20 cellular contexts compared by ENCODE assay signal in the genomic region with DNA sequence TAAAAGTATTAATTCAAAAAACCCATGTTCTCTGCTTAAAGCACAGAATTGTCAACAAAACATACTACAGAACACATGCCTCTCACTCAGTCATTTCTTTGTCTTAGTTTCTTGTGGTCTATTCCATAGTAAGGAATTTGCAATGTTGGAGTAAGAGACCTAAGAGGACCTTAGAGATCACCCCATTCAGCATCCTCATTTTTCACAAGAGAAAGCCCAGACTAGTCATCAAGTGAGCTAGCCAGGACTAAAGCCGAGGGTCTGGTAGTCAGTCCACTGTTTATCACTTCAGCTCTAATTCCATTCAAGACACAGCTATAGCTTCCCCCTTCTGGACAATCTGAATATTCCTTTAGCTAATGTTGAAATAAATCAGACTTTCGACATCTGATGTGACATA.
A peak's percentile ranks its signal among the peaks of the same experiment; 100 is the strongest.
DNase-seq lines count a peak whose midpoint lies in the region; ATAC-seq and TF ChIP-seq lines count a peak whose summit lies in the region.
"Had no signal": no experiment of that assay in that cellular context is flagged by ENCODE, and none has a peak within 500 bp of the region (broad histone marks: within the 10 kb centered on the region; RNA-seq: fewer than 3 reads in every experiment).

No MANE protein-coding gene starts in this region.

- no peak overlapping the region for H2BK15ac ChIP-seq in mesenchymal stem cell (ENCODE audit: low read depth, poor library complexity, severe bottlenecking)

- no peak overlapping the region for H2AK5ac ChIP-seq in mesenchymal stem cell (ENCODE audit: low read length, severe bottlenecking)

- H2AFZ ChIP-seq in mesenchymal stem cell (ENCODE audit: low read depth, low read length): no peak overlapping the region

- H3K9ac ChIP-seq in mesenchymal stem cell (ENCODE audit: low read length): no peak overlapping the region
- H3K9ac ChIP-seq: BLaER1 treated with 17β-estradiol and CSF1 and Interleukin-3, amounts not matched to agents 10 nM and 100 nM had no signal

- H3K27me3 Mint-ChIP-seq in natural killer cell treated with Interleukin-12 subunit alpha and Interleukin-12 subunit beta and Interleukin-15 and Interleukin-18, amount 100 ng/mL, for 72 hours: no peaks in the 10 kb centered on the region
- no peaks in the 10 kb centered on the region for H3K27me3 Mint-ChIP-seq in naive thymus-derived CD8-positive, alpha-beta T cell

- peak; percentile 7 for TF ChIP-seq CTCF in GM13977 (IDR thresholded peaks at IDR 0.05; ENCODE audit: extremely low read depth, insufficient read depth, missing control alignments)

- ATAC-seq in GM21737 (IDR thresholded peaks at IDR 0.05; ENCODE audit: unreplicated experiment) (no peak), HG02798 (IDR thresholded peaks at IDR 0.05; ENCODE audit: poor library complexity, unreplicated experiment) (no peak)
- no peak for ATAC-seq in natural killer cell treated with Interleukin-12 subunit alpha and Interleukin-12 subunit beta and Interleukin-15 and Interleukin-18, amount 100 ng/mL, for 72 hours
- ATAC-seq in naive thymus-derived CD8-positive, alpha-beta T cell: no peak
- ATAC-seq: CD8-positive, alpha-beta T cell had no signal

- H4K8ac ChIP-seq in mesenchymal stem cell (ENCODE audit: low read length): no peak overlapping the region

- no peak overlapping the region for H2BK12ac ChIP-seq in mesenchymal stem cell (ENCODE audit: low read length in 2 of 2)

- no peak overlapping the region for H3K14ac ChIP-seq in mesenchymal stem cell (ENCODE audit: low read length in 2 of 2)

- no peaks in the 10 kb centered on the region for H3K4me1 ChIP-seq in mesenchymal stem cell (ENCODE audit: control insufficient read depth, insufficient read depth, low read depth, low read length)
- H3K4me1 ChIP-seq: Peyer's patch, SJSA1 had no signal

- no peak overlapping the region for H2BK120ac ChIP-seq in mesenchymal stem cell (ENCODE audit: low read depth, low read length)

- no peak overlapping the region for H3K4me3 ChIP-seq in mesenchymal stem cell (ENCODE audit: insufficient read depth in 1 of 2, low read depth in 1 of 2, low read length in 2 of 2)
- H3K4me3 ChIP-seq: BLaER1 treated with 17β-estradiol and CSF1 and Interleukin-3, amounts not matched to agents 10 nM and 100 nM; HAP-1; Peyer's patch; SJSA1 had no signal

- H3K4ac ChIP-seq in mesenchymal stem cell (ENCODE audit: low read depth in 1 of 2, low read length in 2 of 2): no peak overlapping the region

- in situ Hi-C loops in ACHN (cut with HindIII; ENCODE audit: low pct_ligation_motif_present, low pct_unique_long_range_greater_than_20kb, low sequenced_read_pairs) (no loop called here), GM13977 (cut with MboI; ENCODE audit: low pct_unique_long_range_greater_than_20kb, low sequenced_read_pairs, unreplicated experiment) (no loop called here), SK-MEL-5 (cut with HindIII; ENCODE audit: low pct_unique_long_range_greater_than_20kb, low sequenced_read_pairs) (no loop called here)

- H3K4me2 ChIP-seq in mesenchymal stem cell (ENCODE audit: low read length, poor library complexity, severe bottlenecking): no peak overlapping the region
- H3K4me2 ChIP-seq: BLaER1 treated with 17β-estradiol and CSF1 and Interleukin-3, amounts not matched to agents 10 nM and 100 nM had no signal

- H3K4me1 Mint-ChIP-seq in natural killer cell treated with Interleukin-12 subunit alpha and Interleukin-12 subunit beta and Interleukin-15 and Interleukin-18, amount 100 ng/mL, for 72 hours (ENCODE audit: low read depth in 2 of 2): no peaks in the 10 kb centered on the region
- H3K4me1 Mint-ChIP-seq in naive thymus-derived CD8-positive, alpha-beta T cell: peaks cover 0 to 3% (median under 1%) of the 10 kb centered on the region in 4 donors

- no peaks in the 10 kb centered on the region for H3K9me3 ChIP-seq in mesenchymal stem cell (ENCODE audit: control insufficient read depth, low read length)
- H3K9me3 ChIP-seq: HAP-1, Peyer's patch, SJSA1 had no signal

- H2BK5ac ChIP-seq in mesenchymal stem cell (ENCODE audit: low read depth, low read length, poor library complexity, severe bottlenecking): no peak overlapping the region

- no peaks in the 10 kb centered on the region for H3K27me3 ChIP-seq in mesenchymal stem cell (ENCODE audit: control insufficient read depth in 1 of 2, insufficient read depth in 1 of 2, low read length in 2 of 2)
- H3K27me3 ChIP-seq: BLaER1 treated with 17β-estradiol and CSF1 and Interleukin-3, amounts not matched to agents 10 nM and 100 nM; Peyer's patch; SJSA1 had no signal

- H4K91ac ChIP-seq in mesenchymal stem cell (ENCODE audit: low read length): no peak overlapping the region

- H3K36me3 ChIP-seq in mesenchymal stem cell (ENCODE audit: control insufficient read depth in 1 of 2, insufficient read depth in 2 of 2, low read depth in 1 of 2, low read length in 2 of 2): no peaks in the 10 kb centered on the region
- H3K36me3 ChIP-seq: BLaER1 treated with 17β-estradiol and CSF1 and Interleukin-3, amounts not matched to agents 10 nM and 100 nM; HAP-1; Peyer's patch; SJSA1 had no signal

- no peak overlapping the region for H3K18ac ChIP-seq in mesenchymal stem cell (ENCODE audit: low read depth in 1 of 2, low read length in 2 of 2)

- no peaks in the 10 kb centered on the region for H3K79me1 ChIP-seq in mesenchymal stem cell (replicated peaks; ENCODE audit: low read length, poor library complexity, severe bottlenecking)

- POLR2A ChIA-PET in naive thymus-derived CD8-positive, alpha-beta T cell (lab: Charles Lee): no interaction called here

- no peaks in the 10 kb centered on the region for H3K36me3 Mint-ChIP-seq in natural killer cell treated with Interleukin-12 subunit alpha and Interleukin-12 subunit beta and Interleukin-15 and Interleukin-18, amount 100 ng/mL, for 72 hours
- no peaks in the 10 kb centered on the region for H3K36me3 Mint-ChIP-seq in naive thymus-derived CD8-positive, alpha-beta T cell
- H3K36me3 Mint-ChIP-seq: CD8-positive, alpha-beta T cell had no signal

- WGBS in mesenchymal stem cell: 78% methylated on average over 1 of the region's 2 CpGs

- peak; percentile 7 for DNase-seq in ACHN
- no peak for DNase-seq in GM13977 (ENCODE audit: low spot score)
- DNase-seq in SK-MEL-5 (ENCODE audit: low read depth, low spot score): peak; percentile 7
- DNase-seq in mesenchymal stem cell: peak; percentile 2
- DNase-seq in natural killer cell treated with Interleukin-12 subunit alpha and Interleukin-12 subunit beta and Interleukin-15 and Interleukin-18, amount 100 ng/mL, for 72 hours (ENCODE audit: low spot score): no peak
- no peak for DNase-seq in naive thymus-derived CD8-positive, alpha-beta T cell
- DNase-seq: CD8-positive, alpha-beta T cell; DMS79; KG1; NCI-H1048; NCI-H1436; NCI-H1930; NCI-H345; NCI-H524 treated with DMSO at 0.1 percent for 48 hours; Peyer's patch had no signal

- H3K27ac Mint-ChIP-seq in natural killer cell treated with Interleukin-12 subunit alpha and Interleukin-12 subunit beta and Interleukin-15 and Interleukin-18, amount 100 ng/mL, for 72 hours: no peak overlapping the region
- no peak overlapping the region for H3K27ac Mint-ChIP-seq in naive thymus-derived CD8-positive, alpha-beta T cell
- H3K27ac Mint-ChIP-seq: CD8-positive, alpha-beta T cell had no signal

- no peaks in the 10 kb centered on the region for H3K9me3 Mint-ChIP-seq in natural killer cell treated with Interleukin-12 subunit alpha and Interleukin-12 subunit beta and Interleukin-15 and Interleukin-18, amount 100 ng/mL, for 72 hours
- peaks cover 0 to 2% (median 0%) of the 10 kb centered on the region in 9 donors for H3K9me3 Mint-ChIP-seq in naive thymus-derived CD8-positive, alpha-beta T cell
- H3K9me3 Mint-ChIP-seq: CD8-positive, alpha-beta T cell had no signal

- H3K27ac ChIP-seq in mesenchymal stem cell (ENCODE audit: low read length, poor library complexity, severe bottlenecking): no peak overlapping the region
- H3K27ac ChIP-seq: BLaER1 treated with 17β-estradiol and CSF1 and Interleukin-3, amounts not matched to agents 10 nM and 100 nM; Peyer's patch; SJSA1 had no signal

- H3K4me3 Mint-ChIP-seq in natural killer cell treated with Interleukin-12 subunit alpha and Interleukin-12 subunit beta and Interleukin-15 and Interleukin-18, amount 100 ng/mL, for 72 hours: no peak overlapping the region
- no peak overlapping the region for H3K4me3 Mint-ChIP-seq in naive thymus-derived CD8-positive, alpha-beta T cell
- H3K4me3 Mint-ChIP-seq: CD8-positive, alpha-beta T cell had no signal

- no peak overlapping the region for H3K23ac ChIP-seq in mesenchymal stem cell (ENCODE audit: low read length in 2 of 2)

Comparison
In these comparisons a context has a peak if more than half of its experiments do, and no peak if none do; other contexts are left out.
1. DNase-seq: peak in ACHN (single experiment), SK-MEL-5 (single experiment) and mesenchymal stem cell (single experiment); none in GM13977 (single experiment), natural killer cell treated with Interleukin-12 subunit alpha and Interleukin-12 subunit beta and Interleukin-15 and Interleukin-18, amount 100 ng/mL, for 72 hours (single experiment) and naive thymus-derived CD8-positive, alpha-beta T cell (0 of 10).